Comparison of ENCODE assay signal across 21 cellular contexts in genomic region chr1:221442056-221442455, GRCh38.
"Had no signal": no experiment of that assay in that cellular context is flagged by ENCODE, and none has a peak within 500 bp of the region (broad histone marks: within the 10 kb centered on the region; RNA-seq: fewer than 3 reads in every experiment).

No MANE protein-coding gene starts in this region.

- H3K9me3 ChIP-seq: heart right ventricle, spleen, tibial nerve had no signal

- H3K9me3 Mint-ChIP-seq: activated naive CD4-positive, alpha-beta T cell treated with anti-CD3 and anti-CD28 coated beads, Interleukin-2, amount 50 U/mL, for 24 hours; brain; naive B cell had no signal

- H3K36me3 ChIP-seq: heart right ventricle, spleen, tibial nerve, WERI-Rb-1 had no signal

- H3K27ac ChIP-seq: heart right ventricle, spleen, tibial nerve, WERI-Rb-1 had no signal

- H3K27me3 ChIP-seq: heart right ventricle, spleen, tibial nerve had no signal

- H3K4me3 Mint-ChIP-seq: activated CD8-positive, alpha-beta T cell treated with anti-CD3 and anti-CD28 coated beads, Interleukin-2, amount 10 ng/mL, durations not matched to agents 7 days and 5 days; activated naive CD4-positive, alpha-beta T cell treated with anti-CD3 and anti-CD28 coated beads, Interleukin-2, amount 50 U/mL, for 24 hours; brain; naive B cell had no signal

- H3K36me3 Mint-ChIP-seq: activated naive CD4-positive, alpha-beta T cell treated with anti-CD3 and anti-CD28 coated beads, Interleukin-2, amount 50 U/mL, for 24 hours; brain; naive B cell had no signal

- H3K4me3 ChIP-seq: heart right ventricle, spleen, tibial nerve had no signal

- H3K27ac Mint-ChIP-seq: activated CD8-positive, alpha-beta T cell treated with anti-CD3 and anti-CD28 coated beads, Interleukin-2, amount 10 ng/mL, durations not matched to agents 7 days and 5 days; brain; naive B cell had no signal

- DNase-seq: activated CD4-positive, alpha-beta T cell treated with anti-CD3 and anti-CD28 coated beads for 1 hour; activated CD4-positive, alpha-beta T cell treated with anti-CD3 and anti-CD28 coated beads, Interleukin-2, amount 50 U/mL, for 1 hour; activated CD8-positive, alpha-beta T cell treated with anti-CD3 and anti-CD28 coated beads, Interleukin-2, amount 10 ng/mL, durations not matched to agents 7 days and 5 days; activated gamma-delta T cell treated with Interleukin-2 at 50 U/mL for 16 hours; activated T-cell treated with anti-CD3 and anti-CD28 coated beads, Interleukin-2, amount 50 U/mL, for 1 hour; aorta; dermis blood vessel endothelial cell; effector memory CD4-positive, alpha-beta T cell; heart right ventricle; islet precursor cell; left colon; mesendoderm; naive B cell; spleen; stimulated activated CD4-positive, alpha-beta T cell treated with anti-CD3 and anti-CD28 coated beads, Interleukin-4, amount 100 ng/mL, for 4 hours; stimulated activated naive CD8-positive, alpha-beta T cell treated with anti-CD3 and anti-CD28 coated beads, Interleukin-15, Interleukin-2, amounts not matched to agents 100 U/mL and 50 U/mL, for 24 hours; T-helper 1 cell; WERI-Rb-1 had no signal
